ENCODE assay signal across 9 cellular contexts in genomic region chr13:41916173-41916954, GRCh38. TPM values are rescaled to one million over a fixed set of nuclear protein-coding genes. Genes with fewer than 3 reads are reported as not detected.
DNase-seq lines count a peak whose midpoint lies in the region; ATAC-seq and TF ChIP-seq lines count a peak whose summit lies in the region.
"Had no signal": no experiment of that assay in that cellular context is flagged by ENCODE, and none has a peak within 500 bp of the region (broad histone marks: within the 10 kb centered on the region; RNA-seq: fewer than 3 reads in every experiment).

No MANE protein-coding gene starts in this region.

- H3K27me3 ChIP-seq in CD4-positive, CD25-positive, alpha-beta regulatory T cell (ENCODE audit: control insufficient read depth, insufficient read depth, low read length): no peaks in the 10 kb centered on the region
- H3K27me3 ChIP-seq in left ventricle myocardium inferior (ENCODE audit: low read depth): no peaks in the 10 kb centered on the region
- H3K27me3 ChIP-seq: neutrophil had no signal

- H3K36me3 Mint-ChIP-seq in CD4-positive, CD25-positive, alpha-beta regulatory T cell: peaks cover 16% of the 10 kb centered on the region
- H3K36me3 Mint-ChIP-seq in T-helper 1 cell treated with Interleukin-12 subunit alpha and Interleukin-12 subunit beta and Interleukin-4 antibody, amounts not matched to agents 30 μg/mL and 1 μg/mL, for 36 hours (ENCODE audit: low read depth): peaks cover 6% of the 10 kb centered on the region

- ATAC-seq in CD4-positive, CD25-positive, alpha-beta regulatory T cell (ENCODE audit: low read depth in 2 of 2): peak; percentile 89 to 94
- ATAC-seq in GM19324 (IDR thresholded peaks at IDR 0.05; ENCODE audit: low FRiP score, unreplicated experiment) (peak; percentile 84), HG03175 (IDR thresholded peaks at IDR 0.05; ENCODE audit: unreplicated experiment) (peak; percentile 99)

- no peak for TF ChIP-seq CTCF in left ventricle myocardium inferior (IDR thresholded peaks at IDR 0.05; ENCODE audit: borderline replicate concordance)

- H3K4me1 ChIP-seq in CD4-positive, CD25-positive, alpha-beta regulatory T cell (ENCODE audit: control insufficient read depth, insufficient read depth, low read length, poor library complexity, severe bottlenecking): peaks cover 12% of the 10 kb centered on the region
- peaks cover 78% of the 10 kb centered on the region for H3K4me1 ChIP-seq in left ventricle myocardium inferior

- H3K9me3 Mint-ChIP-seq in CD4-positive, CD25-positive, alpha-beta regulatory T cell: peaks cover 0 to under 1% (median 0%) of the 10 kb centered on the region in 7 donors
- H3K9me3 Mint-ChIP-seq in T-helper 1 cell treated with Interleukin-12 subunit alpha and Interleukin-12 subunit beta and Interleukin-4 antibody, amounts not matched to agents 30 μg/mL and 1 μg/mL, for 36 hours: no peaks in the 10 kb centered on the region

- H3K9me3 ChIP-seq in CD4-positive, CD25-positive, alpha-beta regulatory T cell (ENCODE audit: control insufficient read depth in 2 of 2, low read length in 2 of 2): no peaks in the 10 kb centered on the region
- no peaks in the 10 kb centered on the region for H3K9me3 ChIP-seq in left ventricle myocardium inferior (replicated peaks)
- H3K9me3 ChIP-seq: neutrophil had no signal

- peak overlapping the region; percentile 0 to 69 (median 22) for H3K4me3 Mint-ChIP-seq in CD4-positive, CD25-positive, alpha-beta regulatory T cell
- H3K4me3 Mint-ChIP-seq in T-helper 1 cell treated with Interleukin-12 subunit alpha and Interleukin-12 subunit beta and Interleukin-4 antibody, amounts not matched to agents 30 μg/mL and 1 μg/mL, for 36 hours: peak overlapping the region; percentile 60

- H3K36me3 ChIP-seq in CD4-positive, CD25-positive, alpha-beta regulatory T cell (ENCODE audit: control insufficient read depth, insufficient read depth, low read length): no peaks in the 10 kb centered on the region
- no peaks in the 10 kb centered on the region for H3K36me3 ChIP-seq in left ventricle myocardium inferior
- H3K36me3 ChIP-seq: neutrophil had no signal

- intact Hi-C loops in left ventricle myocardium inferior (cut with micrococcal nuclease): no loop called here

- H3K4me1 Mint-ChIP-seq in CD4-positive, CD25-positive, alpha-beta regulatory T cell: peaks cover 10 to 57% (median 37%) of the 10 kb centered on the region in 4 donors
- H3K4me1 Mint-ChIP-seq in T-helper 1 cell treated with Interleukin-12 subunit alpha and Interleukin-12 subunit beta and Interleukin-4 antibody, amounts not matched to agents 30 μg/mL and 1 μg/mL, for 36 hours (ENCODE audit: low read depth): peaks cover 33% of the 10 kb centered on the region

- no peaks in the 10 kb centered on the region for H3K27me3 Mint-ChIP-seq in CD4-positive, CD25-positive, alpha-beta regulatory T cell
- H3K27me3 Mint-ChIP-seq in T-helper 1 cell treated with Interleukin-12 subunit alpha and Interleukin-12 subunit beta and Interleukin-4 antibody, amounts not matched to agents 30 μg/mL and 1 μg/mL, for 36 hours (ENCODE audit: low read depth): no peaks in the 10 kb centered on the region

- H3K4me3 ChIP-seq in CD4-positive, CD25-positive, alpha-beta regulatory T cell (ENCODE audit: low read depth, low read length): peak overlapping the region; percentile 43
- H3K4me3 ChIP-seq in left ventricle myocardium inferior: peak overlapping the region; percentile 30

- peak overlapping the region; percentile 15 to 57 (median 52) for H3K27ac Mint-ChIP-seq in CD4-positive, CD25-positive, alpha-beta regulatory T cell
- H3K27ac Mint-ChIP-seq in T-helper 1 cell treated with Interleukin-12 subunit alpha and Interleukin-12 subunit beta and Interleukin-4 antibody, amounts not matched to agents 30 μg/mL and 1 μg/mL, for 36 hours: peak overlapping the region; percentile 74

- peak in 2 of 3 donors; percentile 40 to 67 for DNase-seq in CD4-positive, CD25-positive, alpha-beta regulatory T cell
- DNase-seq in left ventricle myocardium inferior (no peak), NCI-H146 (lab: John Stamatoyannopoulos, UW) (no peak), GOT3 (lab: John Stamatoyannopoulos, UW) (no peak), cortex of kidney (lab: John Stamatoyannopoulos, UW) (no peak)

- peak overlapping the region; percentile 34 for H3K27ac ChIP-seq in CD4-positive, CD25-positive, alpha-beta regulatory T cell (ENCODE audit: insufficient read depth, low read length, poor library complexity, severe bottlenecking)
- H3K27ac ChIP-seq in left ventricle myocardium inferior (replicated peaks): peak overlapping the region; percentile 63
- H3K27ac ChIP-seq: neutrophil had no signal

RNA-seq across cellular contexts. Expression of gene VWA8, which starts 44.5 kb away (rescaled TPM):
- 22.8 TPM for total RNA-seq in CD4-positive, CD25-positive, alpha-beta regulatory T cell
- 1 to 10 TPM; 4.0 to 6.1 (median 4.4) TPM for polyA plus RNA-seq in CD4-positive, CD25-positive, alpha-beta regulatory T cell
- total RNA-seq in left ventricle myocardium inferior: 51.0 TPM

Comparison
In these comparisons a context has a peak if more than half of its experiments do, and no peak if none do; other contexts are left out.
1. DNase-seq: peak in CD4-positive, CD25-positive, alpha-beta regulatory T cell (2 of 3); none in left ventricle myocardium inferior (single experiment), NCI-H146 (single experiment), GOT3 (single experiment) and cortex of kidney (single experiment).
2. Peak in every context shown above with its lines, with median percentiles within 50 percentile points of each other: ATAC-seq.